ENCODE assay signal across 10 cellular contexts in genomic region chr3:154132777-154133375, GRCh38. TPM values are rescaled to one million over a fixed set of nuclear protein-coding genes. Genes with fewer than 3 reads are reported as not detected.
DNase-seq lines count a peak whose midpoint lies in the region; ATAC-seq, FAIRE-seq and TF ChIP-seq lines count a peak whose summit lies in the region.
"Had no signal": no experiment of that assay in that cellular context is flagged by ENCODE, and none has a peak within 500 bp of the region (broad histone marks: within the 10 kb centered on the region; RNA-seq: fewer than 3 reads in every experiment).

No MANE protein-coding gene starts in this region.

- H3K23ac ChIP-seq in IMR-90 (ENCODE audit: low read depth, low read length) = no peak overlapping the region

- no peak overlapping the region for H2AFZ ChIP-seq in IMR-90 (replicated peaks; ENCODE audit: low read length, poor library complexity)

- no TSS peak for BruUV-seq in IMR-90 (replicated peaks; lab: Mats Ljungman, UMichigan)

- no peaks in the 10 kb centered on the region for H3K79me1 ChIP-seq in IMR-90 (ENCODE audit: low read depth in 1 of 2, low read length in 2 of 2)

- no peak overlapping the region for H3K27ac ChIP-seq in IMR-90 (ENCODE audit: insufficient read depth, low read length)

- dilution Hi-C loops in IMR-90 (cut with HindIII; ENCODE audit: low sequenced_read_pairs, unreplicated experiment) = no loop called here

- POLR2A ChIA-PET in IMR-90 (lab: Charles Lee; ENCODE audit: unreplicated experiment) = no interaction called here

- H3K4me1 ChIP-seq in IMR-90 (ENCODE audit: control insufficient read depth, insufficient read depth, low read length) = no peaks in the 10 kb centered on the region

- no peaks in the 10 kb centered on the region for H4K20me1 ChIP-seq in IMR-90 (ENCODE audit: insufficient read depth, low read length)

- TF ChIP-seq RAD21 in IMR-90 (IDR thresholded peaks at IDR 0.05; ENCODE audit: low read length) = no peak

- H3K56ac ChIP-seq in IMR-90 (ENCODE audit: extremely low read depth, insufficient read depth, low read length) = no peak overlapping the region

- no peak for TF ChIP-seq CTCF in IMR-90 (conservative IDR thresholded peaks at IDR 0.05; ENCODE audit: low read depth, low read length)
- no peak for TF ChIP-seq CTCF in fibroblast of pulmonary artery (IDR thresholded peaks at IDR 0.05; ENCODE audit: low read length, missing control alignments)

- H4K5ac ChIP-seq in IMR-90 (ENCODE audit: low read depth, low read length) = no peak overlapping the region

- H2BK5ac ChIP-seq in IMR-90 (ENCODE audit: low read depth, low read length, poor library complexity, severe bottlenecking) = no peak overlapping the region

- no peak overlapping the region for H2AK5ac ChIP-seq in IMR-90 (ENCODE audit: low read depth, low read length)

- H2BK20ac ChIP-seq in IMR-90 (ENCODE audit: low read depth, low read length) = no peak overlapping the region

- H2BK15ac ChIP-seq in IMR-90 (ENCODE audit: low read depth, low read length) = no peak overlapping the region

- intact Hi-C loops in IMR-90 (cut with micrococcal nuclease) = no loop called here

- TF ChIP-seq POLR2A in IMR-90 (IDR thresholded peaks at IDR 0.05; ENCODE audit: low read depth, low read length) (no peak), GM12891 (IDR thresholded peaks at IDR 0.05; ENCODE audit: low read depth, low read length) (no peak)

- in situ Hi-C loops in IMR-90 (cut with MboI; ENCODE audit: low sequenced_read_pairs) = no loop called here

- no peak overlapping the region for H2BK120ac ChIP-seq in IMR-90 (ENCODE audit: low read depth, low read length)

- no peak overlapping the region for H3K18ac ChIP-seq in IMR-90 (ENCODE audit: low read depth, low read length)

- H4K91ac ChIP-seq in IMR-90 (ENCODE audit: insufficient read depth, low read depth, low read length) = no peak overlapping the region

- H2AK9ac ChIP-seq in IMR-90 (replicated peaks; ENCODE audit: low read depth, low read length, poor library complexity) = no peak overlapping the region

- no peaks in the 10 kb centered on the region for H3K36me3 ChIP-seq in IMR-90 (ENCODE audit: control insufficient read depth, insufficient read depth, low read length)

- H3K4me3 ChIP-seq in IMR-90 (ENCODE audit: insufficient read depth, low read depth, low read length) (no peak overlapping the region), fibroblast of pulmonary artery (replicated peaks; ENCODE audit: low read depth, low read length) (no peak overlapping the region)

- H3K9me3 ChIP-seq in IMR-90 (ENCODE audit: control insufficient read depth, insufficient read depth, low read length) = no peaks in the 10 kb centered on the region

- no peak overlapping the region for H3K9ac ChIP-seq in IMR-90 (ENCODE audit: low read depth, low read length)

- WGBS in IMR-90 (ENCODE audit: extremely low coverage in 2 of 2, insufficient read length in 1 of 2), 2 experiments = 92% methylated on average over 2 of the region's 6 CpGs; no CpG with 5 or more reads in 1 of the 2 experiments

- DNase-seq in AML-193 (lab: John Stamatoyannopoulos, UW) (peak; percentile 35 to 42), IMR-90 (peak; percentile 11), NCI-H69 (lab: John Stamatoyannopoulos, UW) (peak; percentile 80), fibroblast of pulmonary artery (ENCODE audit: low read depth) (peak; percentile 31), GM12891 (ENCODE audit: insufficient read length, low spot score) (no peak), SW 1271 (lab: John Stamatoyannopoulos, UW) (no peak), HuH-7.5 (ENCODE audit: low spot score) (no peak), RKO (ENCODE audit: low spot score) (no peak)
- DNase-seq: NCI-H1694 treated with DMSO at 0.1 percent for 48 hours had no signal

- H3K27me3 ChIP-seq in IMR-90 (ENCODE audit: control insufficient read depth, insufficient read depth, low read length) = no peaks in the 10 kb centered on the region

- ATAC-seq in IMR-90 (ENCODE audit: low read depth) = no peak

- H4K8ac ChIP-seq in IMR-90 (ENCODE audit: low read depth in 2 of 2, low read length in 2 of 2) = no peak overlapping the region

- H3K4ac ChIP-seq in IMR-90 (ENCODE audit: low read depth, low read length) = no peak overlapping the region

- CTCF ChIA-PET in IMR-90 (lab: Yijun Ruan, JAX) = no interaction called here

- no peak overlapping the region for H3K14ac ChIP-seq in IMR-90 (replicated peaks; ENCODE audit: low read depth, low read length)

- H3K9me1 ChIP-seq in IMR-90 (ENCODE audit: insufficient read depth, low read length) = no peaks in the 10 kb centered on the region

- FAIRE-seq in GM12891 (lab: Jason Lieb, UNC) = no peak
- FAIRE-seq: G401.6 had no signal

- H3K4me2 ChIP-seq in IMR-90 (ENCODE audit: low read depth, low read length) = no peak overlapping the region

TF ChIP-seq in IMR-90, 13 proteins besides CTCF, POLR2A, EP300 and RAD21:
- TF ChIP-seq CEBPB (IDR thresholded peaks at IDR 0.05; ENCODE audit: low read depth, low read length) (peak; percentile 53), SMC3 (IDR thresholded peaks at IDR 0.05; ENCODE audit: low read depth, low read length) (no peak)

TF ChIP-seq in GM12891, 5 proteins besides CTCF, POLR2A, EP300 and RAD21:
- no peak for TF ChIP-seq TAF1 (IDR thresholded peaks at IDR 0.05; ENCODE audit: low read depth, low read length)
- TF ChIP-seq POU2F2 (IDR thresholded peaks at IDR 0.05; ENCODE audit: low read depth, low read length) = no peak
- no peak for TF ChIP-seq PAX5 (IDR thresholded peaks at IDR 0.05; ENCODE audit: insufficient read depth, low read length, severe bottlenecking)
- TF ChIP-seq POLR2AphosphoS5 (IDR thresholded peaks at IDR 0.05; ENCODE audit: low read depth, low read length) = no peak
- TF ChIP-seq SPI1 (IDR thresholded peaks at IDR 0.05; ENCODE audit: low read depth, low read length) = no peak

RNA-seq across cellular contexts. Expression of gene ARHGEF26, which starts 11.7 kb away (rescaled TPM):
- total RNA-seq in IMR-90 (2012; rRNA removed) = 2.0 and 3.1 TPM in 2 replicates
- 1.6 and 2.3 TPM in 2 replicates for polyA plus RNA-seq in IMR-90 (2012; rRNA removed)
- polyA plus RNA-seq in IMR-90 (2012; cell fraction: cytosol; rRNA removed) = 0.78 and 1.1 TPM in 2 replicates
- polyA plus RNA-seq in IMR-90 (2012; cell fraction: nucleus; rRNA removed; ENCODE audit: low replicate concordance) = 1.7 and 3.2 TPM in 2 replicates
- polyA plus RNA-seq in GM12891 (2012; ENCODE audit: low read depth, missing spikeins) = 0.04 TPM

Comparison
In these comparisons a context has a peak if more than half of its experiments do, and no peak if none do; other contexts are left out.
1. DNase-seq: peak in AML-193 (2 of 2), IMR-90 (single experiment), NCI-H69 (single experiment) and fibroblast of pulmonary artery (single experiment); none in GM12891 (single experiment), SW 1271 (0 of 2), HuH-7.5 (single experiment) and RKO (single experiment).